9 cellular contexts compared by ENCODE assay signal in genomic region chr19:18995804-18996241, GRCh38. TPM values are rescaled to one million over a fixed set of nuclear protein-coding genes. Genes with fewer than 3 reads are reported as not detected.
DNase-seq lines count a peak whose midpoint lies in the region; ATAC-seq and TF ChIP-seq lines count a peak whose summit lies in the region.
"Had no signal": no experiment of that assay in that cellular context is flagged by ENCODE, and none has a peak within 500 bp of the region (broad histone marks: within the 10 kb centered on the region; RNA-seq: fewer than 3 reads in every experiment).

No MANE protein-coding gene starts in this region.

- TF ChIP-seq CTCF in heart right ventricle (IDR thresholded peaks at IDR 0.05), result peak in 6 of 9 donors; percentile 18 to 51 (median 40)

- peak; percentile 56 for ATAC-seq in activated T-helper 17 cell treated with anti-CD3 and anti-CD28 coated beads, Interleukin-2, amount 50 U/mL, for 72 hours (replicated peaks)
- ATAC-seq in heart right ventricle (peak; percentile 50 to 85 (median 74)), HG03342 (IDR thresholded peaks at IDR 0.05; ENCODE audit: unreplicated experiment) (no peak)
- no peak for ATAC-seq in naive thymus-derived CD8-positive, alpha-beta T cell

- H3K4me3 Mint-ChIP-seq in activated T-helper 17 cell treated with anti-CD3 and anti-CD28 coated beads, Interleukin-2, amount 50 U/mL, for 72 hours, result no peak overlapping the region
- no peak overlapping the region for H3K4me3 Mint-ChIP-seq in naive thymus-derived CD8-positive, alpha-beta T cell
- H3K4me3 Mint-ChIP-seq: immature natural killer cell had no signal

- H3K9me3 Mint-ChIP-seq in activated T-helper 17 cell treated with anti-CD3 and anti-CD28 coated beads, Interleukin-2, amount 50 U/mL, for 72 hours, result no peaks in the 10 kb centered on the region
- no peaks in the 10 kb centered on the region for H3K9me3 Mint-ChIP-seq in naive thymus-derived CD8-positive, alpha-beta T cell
- H3K9me3 Mint-ChIP-seq: immature natural killer cell had no signal

- peak; percentile 91 for DNase-seq in 8988T
- peak; percentile 44 for DNase-seq in GM04503 (ENCODE audit: low read depth)
- peak; percentile 62 for DNase-seq in NCI-H2196 (lab: John Stamatoyannopoulos, UW; ENCODE audit: unreplicated experiment)
- peak; percentile 28 to 33 for DNase-seq in heart right ventricle
- DNase-seq in putamen (ENCODE audit: low spot score), result peak; percentile 86
- no peak for DNase-seq in naive thymus-derived CD8-positive, alpha-beta T cell

- no peak overlapping the region for H3K27ac ChIP-seq in heart right ventricle

- H3K9me3 ChIP-seq in heart right ventricle, result no peaks in the 10 kb centered on the region

- POLR2A ChIA-PET in naive thymus-derived CD8-positive, alpha-beta T cell (lab: Charles Lee), result no interaction called here

- no peak overlapping the region for H3K4me3 ChIP-seq in heart right ventricle

- H3K27ac Mint-ChIP-seq in activated T-helper 17 cell treated with anti-CD3 and anti-CD28 coated beads, Interleukin-2, amount 50 U/mL, for 72 hours, result no peak overlapping the region
- H3K27ac Mint-ChIP-seq in naive thymus-derived CD8-positive, alpha-beta T cell, result no peak overlapping the region
- H3K27ac Mint-ChIP-seq: immature natural killer cell had no signal

- H3K36me3 Mint-ChIP-seq in activated T-helper 17 cell treated with anti-CD3 and anti-CD28 coated beads, Interleukin-2, amount 50 U/mL, for 72 hours (ENCODE audit: low read depth), result peaks cover 78% of the 10 kb centered on the region
- H3K36me3 Mint-ChIP-seq in naive thymus-derived CD8-positive, alpha-beta T cell, result peaks cover 0 to 60% (median 15%) of the 10 kb centered on the region in 3 donors

- no peaks in the 10 kb centered on the region for H3K27me3 ChIP-seq in heart right ventricle

- peaks cover 15% of the 10 kb centered on the region for H3K4me1 Mint-ChIP-seq in activated T-helper 17 cell treated with anti-CD3 and anti-CD28 coated beads, Interleukin-2, amount 50 U/mL, for 72 hours
- H3K4me1 Mint-ChIP-seq in naive thymus-derived CD8-positive, alpha-beta T cell, result peaks cover 18 to 25% (median 23%) of the 10 kb centered on the region in 4 donors

- peaks cover 0 to 98% (median 23%) of the 10 kb centered on the region in 9 donors for H3K36me3 ChIP-seq in heart right ventricle

- 64 to 74% methylated on average over 5 of the region's 5 CpGs for WGBS in heart right ventricle, 2 donors

- H3K4me1 ChIP-seq in heart right ventricle, result peaks cover 0 to 17% (median 8%) of the 10 kb centered on the region in 9 donors

- intact Hi-C loops in heart right ventricle (cut with DNase I), result no loop called here

- H3K27me3 Mint-ChIP-seq in activated T-helper 17 cell treated with anti-CD3 and anti-CD28 coated beads, Interleukin-2, amount 50 U/mL, for 72 hours, result no peaks in the 10 kb centered on the region
- H3K27me3 Mint-ChIP-seq in naive thymus-derived CD8-positive, alpha-beta T cell, result no peaks in the 10 kb centered on the region

RNA-seq across cellular contexts. Expression of gene SUGP2, which starts 37.5 kb away (rescaled TPM):
- 100 to 1,000 TPM; 120 to 128 TPM for total RNA-seq in activated T-helper 17 cell treated with anti-CD3 and anti-CD28 coated beads, Interleukin-2, amount 50 U/mL, for 72 hours
- 10 to 100 TPM; 50.4 to 72.3 (median 63.3) TPM for total RNA-seq in heart right ventricle
- 10 to 100 TPM; 27.2 to 85.2 TPM for polyA plus RNA-seq in heart right ventricle
- 100 to 1,000 TPM; 128 to 136 TPM for total RNA-seq in naive thymus-derived CD8-positive, alpha-beta T cell
- polyA plus RNA-seq in naive thymus-derived CD8-positive, alpha-beta T cell, result 1 to 10 TPM; 7.4 to 8.2 (median 7.5) TPM

RNA-seq across cellular contexts. Expression of gene ARMC6, which starts 37.6 kb away (rescaled TPM):
- total RNA-seq in activated T-helper 17 cell treated with anti-CD3 and anti-CD28 coated beads, Interleukin-2, amount 50 U/mL, for 72 hours, result 10 to 100 TPM; 19.6 to 44.4 TPM
- total RNA-seq in heart right ventricle, result 10 to 100 TPM; 13.4 to 22.3 (median 15.2) TPM
- polyA plus RNA-seq in heart right ventricle, result 10 to 100 TPM; 21.9 to 27.9 TPM
- 10 to 100 TPM; 18.1 to 18.4 TPM for total RNA-seq in naive thymus-derived CD8-positive, alpha-beta T cell
- 10 to 100 TPM; 29.5 to 42.4 (median 38.2) TPM for polyA plus RNA-seq in naive thymus-derived CD8-positive, alpha-beta T cell

RNA-seq across cellular contexts. Expression of gene HOMER3, which starts 54.8 kb away (rescaled TPM):
- total RNA-seq in activated T-helper 17 cell treated with anti-CD3 and anti-CD28 coated beads, Interleukin-2, amount 50 U/mL, for 72 hours, result 1 to 10 TPM in 1 of 2 donors, under 1 TPM in 1; 0.63 to 1.7 TPM
- 10 to 100 TPM; 10.4 to 23.2 (median 13.6) TPM for total RNA-seq in heart right ventricle
- polyA plus RNA-seq in heart right ventricle, result 10 to 100 TPM; 20.8 to 24.8 TPM
- total RNA-seq in naive thymus-derived CD8-positive, alpha-beta T cell, result under 1 TPM in 1 of 2 experiments, not detected in 1; 0.55 TPM
- polyA plus RNA-seq in naive thymus-derived CD8-positive, alpha-beta T cell, result not detected

Comparison
In these comparisons a context has a peak if more than half of its experiments do, and no peak if none do; other contexts are left out.
1. DNase-seq: peak in 8988T (single experiment), GM04503 (single experiment), NCI-H2196 (single experiment), heart right ventricle (2 of 2) and putamen (single experiment); none in naive thymus-derived CD8-positive, alpha-beta T cell (0 of 10).
2. ATAC-seq: peak in activated T-helper 17 cell treated with anti-CD3 and anti-CD28 coated beads, Interleukin-2, amount 50 U/mL, for 72 hours (single experiment) and heart right ventricle (8 of 8); none in naive thymus-derived CD8-positive, alpha-beta T cell (0 of 2) and HG03342 (single experiment).
3. RNA of gene HOMER3, which starts 54.8 kb away (total RNA-seq): 10.4 to 23.2 TPM in heart right ventricle; 0.63 to 1.7 TPM in activated T-helper 17 cell treated with anti-CD3 and anti-CD28 coated beads, Interleukin-2, amount 50 U/mL, for 72 hours and 0.55 TPM in naive thymus-derived CD8-positive, alpha-beta T cell; every median in the first group is over 4 times any median in the second.